Comparison of ENCODE assay signal across 24 cellular contexts in the genomic region with DNA sequence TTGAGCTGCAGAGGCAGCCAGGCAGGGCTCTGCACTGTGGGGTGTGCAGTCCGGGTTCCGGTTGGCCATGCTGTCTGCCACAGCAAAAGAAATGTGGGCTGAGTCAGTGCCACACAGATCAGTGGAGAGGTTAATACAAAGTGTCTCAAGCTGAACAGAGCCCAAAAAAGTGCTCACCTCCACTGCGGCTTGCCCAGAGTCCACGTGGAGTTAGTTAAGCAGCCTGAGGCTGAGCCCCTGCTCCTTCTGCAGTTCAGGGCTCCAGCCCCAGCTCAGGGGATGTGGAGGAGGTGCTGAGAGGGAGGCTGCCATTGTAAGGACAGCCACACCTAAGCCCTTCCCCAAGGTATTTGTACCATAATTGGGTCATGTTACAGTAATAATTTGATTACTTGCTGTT.
"Had no signal": no experiment of that assay in that cellular context is flagged by ENCODE, and none has a peak within 500 bp of the region (broad histone marks: within the 10 kb centered on the region; RNA-seq: fewer than 3 reads in every experiment).

No MANE protein-coding gene starts in this region.

- H3K27me3 ChIP-seq: dorsolateral prefrontal cortex, right atrium auricular region, spleen, upper lobe of left lung had no signal

- H3K36me3 ChIP-seq: right atrium auricular region, upper lobe of left lung had no signal

- H3K27ac ChIP-seq: dorsolateral prefrontal cortex, gastroesophageal sphincter, parathyroid adenoma, right atrium auricular region, upper lobe of left lung had no signal

- H3K9me3 ChIP-seq: gastroesophageal sphincter, right atrium auricular region, SK-N-SH, upper lobe of left lung had no signal

- DNase-seq: activated CD4-positive, alpha-beta memory T cell treated with anti-CD3 and anti-CD28 coated beads, Interleukin-2, amount 10 ng/mL, durations not matched to agents 7 days and 5 days; activated CD4-positive, alpha-beta T cell treated with anti-CD3 and anti-CD28 coated beads for 1 hour; activated CD4-positive, alpha-beta T cell treated with anti-CD3 and anti-CD28 coated beads, Interleukin-2, amount 10 ng/mL, durations not matched to agents 7 days and 5 days; activated effector memory CD4-positive, alpha-beta T cell treated with Interleukin-2 at 50 U/mL for 16 hours; activated naive CD4-positive, alpha-beta T cell treated with Interleukin-2 at 50 U/mL for 16 hours; anterior cingulate cortex; dorsolateral prefrontal cortex; effector memory CD8-positive, alpha-beta T cell; hippocampal formation; kidney; left colon; midbrain; naive thymus-derived CD4-positive, alpha-beta T cell; nucleus accumbens; SK-N-SH; spleen; stimulated activated naive CD4-positive, alpha-beta T cell treated with Interleukin-2 at 50 U/mL for 16 hours; SW 1271; T-helper 9 cell; upper lobe of left lung had no signal

- ATAC-seq: effector memory CD8-positive, alpha-beta T cell; gastroesophageal sphincter; left colon; naive thymus-derived CD4-positive, alpha-beta T cell; WTC11 had no signal

- H3K4me1 ChIP-seq: parathyroid adenoma had no signal

- H3K4me3 ChIP-seq: dorsolateral prefrontal cortex, gastroesophageal sphincter, right atrium auricular region, spleen, upper lobe of left lung had no signal
